ENCODE assay signal across 1 cellular context in the genomic region with DNA sequence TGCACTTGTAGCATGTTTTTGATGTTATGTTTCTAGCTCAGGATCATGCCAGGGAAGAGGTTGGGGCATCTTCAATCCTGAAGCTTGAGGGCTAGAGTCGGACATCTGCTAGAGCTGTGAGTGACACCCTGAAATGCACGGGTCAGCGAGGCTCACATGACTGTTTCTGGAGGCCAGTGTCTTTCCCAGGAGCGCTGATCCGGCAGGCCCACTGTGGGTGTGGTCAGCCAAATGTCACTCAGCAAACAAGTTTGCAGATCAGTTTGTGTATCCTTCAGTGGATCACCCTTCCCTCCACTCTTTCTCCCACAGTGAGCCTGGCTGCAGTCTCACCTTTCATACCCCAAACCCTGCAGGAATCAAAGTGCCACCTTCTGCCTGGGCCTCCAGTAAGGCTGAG.
TF ChIP-seq lines count a peak whose summit lies in the region.

No MANE protein-coding gene starts in this region.

TF ChIP-seq in K562, 482 proteins besides CTCF, POLR2A, EP300 and RAD21:
- TF ChIP-seq, protein P1, sequence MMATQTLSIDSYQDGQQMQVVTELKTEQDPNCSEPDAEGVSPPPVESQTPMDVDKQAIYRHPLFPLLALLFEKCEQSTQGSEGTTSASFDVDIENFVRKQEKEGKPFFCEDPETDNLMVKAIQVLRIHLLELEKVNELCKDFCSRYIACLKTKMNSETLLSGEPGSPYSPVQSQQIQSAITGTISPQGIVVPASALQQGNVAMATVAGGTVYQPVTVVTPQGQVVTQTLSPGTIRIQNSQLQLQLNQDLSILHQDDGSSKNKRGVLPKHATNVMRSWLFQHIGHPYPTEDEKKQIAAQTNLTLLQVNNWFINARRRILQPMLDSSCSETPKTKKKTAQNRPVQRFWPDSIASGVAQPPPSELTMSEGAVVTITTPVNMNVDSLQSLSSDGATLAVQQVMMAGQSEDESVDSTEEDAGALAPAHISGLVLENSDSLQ (IDR thresholded peaks at IDR 0.05), result peak; percentile 73
- TF ChIP-seq, protein P2, sequence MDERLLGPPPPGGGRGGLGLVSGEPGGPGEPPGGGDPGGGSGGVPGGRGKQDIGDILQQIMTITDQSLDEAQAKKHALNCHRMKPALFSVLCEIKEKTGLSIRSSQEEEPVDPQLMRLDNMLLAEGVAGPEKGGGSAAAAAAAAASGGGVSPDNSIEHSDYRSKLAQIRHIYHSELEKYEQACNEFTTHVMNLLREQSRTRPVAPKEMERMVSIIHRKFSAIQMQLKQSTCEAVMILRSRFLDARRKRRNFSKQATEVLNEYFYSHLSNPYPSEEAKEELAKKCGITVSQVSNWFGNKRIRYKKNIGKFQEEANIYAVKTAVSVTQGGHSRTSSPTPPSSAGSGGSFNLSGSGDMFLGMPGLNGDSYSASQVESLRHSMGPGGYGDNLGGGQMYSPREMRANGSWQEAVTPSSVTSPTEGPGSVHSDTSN (CRISPR knock-in tag; IDR thresholded peaks at IDR 0.05; ENCODE audit: low read depth), result no peak
- TF ChIP-seq, protein P2 (tag; conservative IDR thresholded peaks at IDR 0.05; ENCODE audit: low read depth), result peak; percentile 54
- TF ChIP-seq ZNF584 (CRISPR knock-in tag; IDR thresholded peaks at IDR 0.05; ENCODE audit: low read depth), result no peak
